3 cellular contexts compared by ENCODE assay signal in the genomic region with DNA sequence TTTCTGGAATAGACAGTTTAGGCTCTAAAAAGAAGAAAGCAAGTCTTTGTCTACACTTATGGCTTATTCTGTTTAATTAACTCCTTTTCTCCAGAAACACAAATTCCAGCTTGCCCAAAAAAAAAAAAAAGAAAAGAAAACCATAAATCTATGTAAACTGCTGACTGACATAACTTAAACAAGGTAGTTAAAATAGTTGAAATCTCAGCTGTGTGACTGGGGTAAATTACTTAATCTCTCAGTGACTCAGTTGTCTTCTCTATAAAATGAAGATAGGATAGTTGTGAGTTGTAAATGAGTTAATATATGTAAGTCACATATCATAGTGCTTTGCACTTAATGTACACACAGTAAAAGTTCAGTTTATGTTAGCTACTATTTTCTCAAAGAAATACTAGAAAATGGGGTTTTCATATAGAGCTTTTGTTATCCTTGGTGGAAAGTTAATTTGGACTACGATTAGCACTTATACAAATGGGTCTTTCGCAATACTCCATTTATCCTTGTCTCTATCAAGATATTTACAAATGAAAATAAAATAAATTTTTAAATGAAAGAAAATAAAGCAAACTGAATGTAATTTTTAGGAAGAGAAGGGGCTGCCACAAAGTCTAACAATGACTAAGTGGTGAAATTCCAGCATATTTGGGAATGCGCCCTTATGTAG.
TF ChIP-seq lines count a peak whose summit lies in the region.

No MANE protein-coding gene starts in this region.

TF ChIP-seq in HepG2, 621 proteins besides CTCF, POLR2A, EP300 and RAD21:
- TF ChIP-seq CEBPB (IDR thresholded peaks at IDR 0.05; ENCODE audit: borderline replicate concordance, low read depth, low read length): peak; percentile 68
- TF ChIP-seq SRSF1 (optimal IDR thresholded peaks at IDR 0.05; ENCODE audit: low read depth, low read length): no peak

TF ChIP-seq in Ishikawa, 13 proteins besides CTCF, POLR2A, EP300 and RAD21:
- TF ChIP-seq EGR1 (IDR thresholded peaks at IDR 0.05) (no peak), CEBPB (IDR thresholded peaks at IDR 0.05) (peak; percentile 17; the same call in 1 of the 2 replicates)

TF ChIP-seq in H1, 55 proteins besides CTCF, POLR2A, EP300 and RAD21:
- peak; percentile 66; the same call in 1 of the 2 replicates for TF ChIP-seq CEBPB (IDR thresholded peaks at IDR 0.05; ENCODE audit: low read depth, low read length)
- no peak for TF ChIP-seq SAP30 (IDR thresholded peaks at IDR 0.05; ENCODE audit: insufficient read depth, insufficient replicate concordance, low read length)
